19 cellular contexts compared by ENCODE assay signal in the genomic region with DNA sequence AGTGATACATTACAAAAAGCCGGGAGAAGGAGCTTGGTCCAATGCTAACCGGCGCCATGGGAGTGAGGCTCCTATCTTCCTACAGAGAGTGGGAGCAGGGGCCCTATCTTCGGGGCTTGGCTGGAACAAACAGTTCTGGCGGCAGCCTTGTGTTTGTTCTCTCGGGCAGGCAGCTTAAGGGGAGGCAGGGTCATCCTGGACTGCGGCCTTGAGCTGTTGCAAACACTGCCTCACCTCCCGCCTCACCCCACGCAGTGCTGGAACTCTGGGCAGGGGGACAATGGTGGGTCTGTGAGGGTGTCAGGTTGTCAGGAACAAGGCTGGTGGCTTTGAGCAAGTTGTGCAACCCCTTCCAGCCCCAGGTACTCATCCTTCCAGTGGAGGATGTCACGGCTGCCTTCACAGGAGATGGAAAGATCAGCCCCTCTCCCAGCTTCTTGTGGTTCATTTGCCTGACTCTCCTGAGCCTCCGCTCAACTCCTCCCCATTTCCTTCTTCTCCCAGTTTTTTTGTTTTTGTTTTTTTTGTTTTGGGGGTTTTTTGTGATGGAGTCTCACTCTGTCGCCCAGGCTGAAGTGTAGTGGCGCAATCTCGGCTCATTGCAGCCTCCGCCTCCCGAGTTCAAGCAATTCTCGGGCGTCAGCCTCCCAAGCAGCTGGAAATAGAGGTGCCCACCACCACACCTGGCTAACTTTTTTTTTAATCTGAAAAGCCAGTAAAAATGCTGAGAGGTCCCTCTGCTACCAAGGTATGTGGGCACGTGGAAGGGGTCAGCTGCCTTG. TPM values are rescaled to one million over a fixed set of nuclear protein-coding genes. Genes with fewer than 3 reads are reported as not detected.
DNase-seq lines count a peak whose midpoint lies in the region; ATAC-seq and TF ChIP-seq lines count a peak whose summit lies in the region.
"Had no signal": no experiment of that assay in that cellular context is flagged by ENCODE, and none has a peak within 500 bp of the region (broad histone marks: within the 10 kb centered on the region; RNA-seq: fewer than 3 reads in every experiment).

No MANE protein-coding gene starts in this region.

- peak overlapping the region; percentile 43; the same call in 1 of the 2 replicates for H3K4me3 Mint-ChIP-seq in HFFc6
- H3K4me3 Mint-ChIP-seq: activated CD4-positive, alpha-beta T cell treated with anti-CD3 and anti-CD28 coated beads, Interleukin-2, amount 10 ng/mL, durations not matched to agents 24 days and 14 days; effector memory CD8-positive, alpha-beta T cell had no signal

- no peaks in the 10 kb centered on the region for H3K27me3 ChIP-seq in heart right ventricle
- H3K27me3 ChIP-seq in mesenchymal stem cell (ENCODE audit: control insufficient read depth in 1 of 2, insufficient read depth in 1 of 2, low read length in 2 of 2), result peaks cover 0 to 3% of the 10 kb centered on the region in 2 experiments

- peak overlapping the region in 9 of 10 donors; percentile 15 to 73 (median 55) for H3K27ac ChIP-seq in heart right ventricle
- H3K27ac ChIP-seq in mesenchymal stem cell (ENCODE audit: low read length, poor library complexity, severe bottlenecking), result no peak overlapping the region
- H3K27ac ChIP-seq: thoracic aorta had no signal

- H4K91ac ChIP-seq in mesenchymal stem cell (ENCODE audit: low read length), result no peak overlapping the region

- no peak overlapping the region for H3K23ac ChIP-seq in mesenchymal stem cell (ENCODE audit: low read length in 2 of 2)

- peak overlapping the region in 1 of 2 experiments; percentile 47 for H2BK12ac ChIP-seq in mesenchymal stem cell (ENCODE audit: low read length in 2 of 2)

- no peak overlapping the region for H3K18ac ChIP-seq in mesenchymal stem cell (ENCODE audit: low read depth in 1 of 2, low read length in 2 of 2)

- H2AK5ac ChIP-seq in mesenchymal stem cell (ENCODE audit: low read length, severe bottlenecking), result no peak overlapping the region

- H3K36me3 Mint-ChIP-seq in HFFc6 (ENCODE audit: low read depth), result no peaks in the 10 kb centered on the region

- peaks cover 4% of the 10 kb centered on the region for H3K27me3 Mint-ChIP-seq in HFFc6 (ENCODE audit: insufficient read depth)

- H2BK5ac ChIP-seq in mesenchymal stem cell (ENCODE audit: low read depth, low read length, poor library complexity, severe bottlenecking), result no peak overlapping the region

- H3K4me3 ChIP-seq in heart right ventricle, result no peak overlapping the region
- no peak overlapping the region for H3K4me3 ChIP-seq in mesenchymal stem cell (ENCODE audit: insufficient read depth in 1 of 2, low read depth in 1 of 2, low read length in 2 of 2)
- H3K4me3 ChIP-seq: A549, thoracic aorta had no signal

- peak; percentile 59 to 95 (median 88) for ATAC-seq in heart right ventricle
- peak; percentile 78 for ATAC-seq in sciatic nerve
- no peak for ATAC-seq in GM21576 (IDR thresholded peaks at IDR 0.05; ENCODE audit: unreplicated experiment)
- ATAC-seq: A549; effector memory CD8-positive, alpha-beta T cell had no signal

- peak overlapping the region in 1 of 2 experiments; percentile 76 for H3K14ac ChIP-seq in mesenchymal stem cell (ENCODE audit: low read length in 2 of 2)

- peak overlapping the region; percentile 2 for H4K8ac ChIP-seq in mesenchymal stem cell (ENCODE audit: low read length)

- H3K4me1 Mint-ChIP-seq in HFFc6 (ENCODE audit: low read depth), result peaks cover 39% of the 10 kb centered on the region

- H3K4ac ChIP-seq in mesenchymal stem cell (ENCODE audit: low read depth in 1 of 2, low read length in 2 of 2), result no peak overlapping the region

- no peak overlapping the region for H2BK15ac ChIP-seq in mesenchymal stem cell (ENCODE audit: low read depth, poor library complexity, severe bottlenecking)

- no peak overlapping the region for H2BK120ac ChIP-seq in mesenchymal stem cell (ENCODE audit: low read depth, low read length)

- 61 to 69% methylated on average over 19 of the region's 19 CpGs for WGBS in heart right ventricle, 2 donors
- 85% methylated on average over 18 of the region's 19 CpGs for WGBS in mesenchymal stem cell

- H3K4me2 ChIP-seq in mesenchymal stem cell (ENCODE audit: low read length, poor library complexity, severe bottlenecking), result no peak overlapping the region
- H3K4me2 ChIP-seq: A549 had no signal

- H3K4me1 ChIP-seq in heart right ventricle (peaks cover 6 to 43% (median 18%) of the 10 kb centered on the region in 9 donors), mesenchymal stem cell (ENCODE audit: control insufficient read depth, insufficient read depth, low read depth, low read length) (peaks cover 14% of the 10 kb centered on the region)

- H2AFZ ChIP-seq in mesenchymal stem cell (ENCODE audit: low read depth, low read length), result no peak overlapping the region

- intact Hi-C loops in heart right ventricle (cut with DNase I) (loop anchor here in 2 of 10 donors (5.0 kb wide), 1 partner anchor 54 kb away; no protein-coding TSS in a partner anchor), sciatic nerve (cut with DNase I) (no loop called here)

- no peaks in the 10 kb centered on the region for H3K36me3 ChIP-seq in heart right ventricle
- H3K36me3 ChIP-seq in mesenchymal stem cell (ENCODE audit: control insufficient read depth in 1 of 2, insufficient read depth in 2 of 2, low read depth in 1 of 2, low read length in 2 of 2), result no peaks in the 10 kb centered on the region
- H3K36me3 ChIP-seq: thoracic aorta had no signal

- TF ChIP-seq CTCF in HFFc6 (IDR thresholded peaks at IDR 0.05) (no peak), heart right ventricle (IDR thresholded peaks at IDR 0.05) (no peak)

- no peaks in the 10 kb centered on the region for H3K79me1 ChIP-seq in mesenchymal stem cell (replicated peaks; ENCODE audit: low read length, poor library complexity, severe bottlenecking)

- DNase-seq in HFFc6 (no peak), heart right ventricle (peak; percentile 49 to 68), mesenchymal stem cell (no peak), sciatic nerve (ENCODE audit: low spot score) (no peak), cerebellar nuclear complex (lab: John Stamatoyannopoulos, UW) (no peak), NCI-H82 treated with DMSO at 0.1 percent for 48 hours (lab: John Stamatoyannopoulos, UW; ENCODE audit: unreplicated experiment) (no peak)
- DNase-seq in stimulated activated CD4-positive, alpha-beta T cell treated with anti-CD3 and anti-CD28 coated beads, Interleukin-2, amount 100 ng/mL, for 48 hours, result no peak
- DNase-seq: activated CD4-positive, alpha-beta T cell treated with anti-CD3 and anti-CD28 coated beads, Interleukin-2, amount 10 ng/mL, durations not matched to agents 24 days and 14 days; activated CD8-positive, alpha-beta memory T cell treated with anti-CD3 and anti-CD28 coated beads, Interleukin-2, amount 50 U/mL, for 48 hours; activated gamma-delta T cell; C1 segment of cervical spinal cord; DMS 273 treated with DMSO at 0.1 percent for 48 hours; effector memory CD8-positive, alpha-beta T cell; GF-D8; NCI-H1930; occipital lobe had no signal

- H3K27ac Mint-ChIP-seq in HFFc6, result no peak overlapping the region
- H3K27ac Mint-ChIP-seq: activated CD4-positive, alpha-beta T cell treated with anti-CD3 and anti-CD28 coated beads, Interleukin-2, amount 10 ng/mL, durations not matched to agents 24 days and 14 days had no signal

- H3K9me3 ChIP-seq in heart right ventricle (no peaks in the 10 kb centered on the region), mesenchymal stem cell (ENCODE audit: control insufficient read depth, low read length) (no peaks in the 10 kb centered on the region)
- H3K9me3 ChIP-seq: A549, thoracic aorta had no signal

- no peak overlapping the region for H3K9ac ChIP-seq in mesenchymal stem cell (ENCODE audit: low read length)

- no peaks in the 10 kb centered on the region for H3K9me3 Mint-ChIP-seq in HFFc6
- H3K9me3 Mint-ChIP-seq: activated CD4-positive, alpha-beta T cell treated with anti-CD3 and anti-CD28 coated beads, Interleukin-2, amount 10 ng/mL, durations not matched to agents 24 days and 14 days; effector memory CD8-positive, alpha-beta T cell had no signal

RNA-seq across cellular contexts. Expression of a gene that starts 57.4 kb away (rescaled TPM):
- total RNA-seq in HFFc6 (2021; fragmentation: NEBNext Ultra II Directional; extraction: Animal tissue kit (Norgen Biotek cat#: 25700)), result not detected
- 10 to 100 TPM in 2 of 10 donors, 1 to 10 TPM in 8; 3.5 to 12.8 (median 6.4) TPM for total RNA-seq in heart right ventricle
- 10 to 100 TPM in 1 of 2 donors, 1 to 10 TPM in 1; 6.7 to 13.4 TPM for polyA plus RNA-seq in heart right ventricle
- polyA plus RNA-seq in mesenchymal stem cell (2013, experiment 1 of 2), result 0.22 TPM
- 0.30 TPM for polyA plus RNA-seq in mesenchymal stem cell (2013, experiment 2 of 2)
- 5.3 TPM for total RNA-seq in sciatic nerve

Comparison
In these comparisons a context has a peak if more than half of its experiments do, and no peak if none do; other contexts are left out.
1. DNase-seq: peak in heart right ventricle (2 of 2); none in HFFc6 (single experiment), mesenchymal stem cell (single experiment), sciatic nerve (single experiment), cerebellar nuclear complex (0 of 2), stimulated activated CD4-positive, alpha-beta T cell treated with anti-CD3 and anti-CD28 coated beads, Interleukin-2, amount 100 ng/mL, for 48 hours (0 of 2) and NCI-H82 treated with DMSO at 0.1 percent for 48 hours (single experiment).